17 cellular contexts compared by ENCODE assay signal in genomic region chr5:108617467-108618435, GRCh38.
"Had no signal": no experiment of that assay in that cellular context is flagged by ENCODE, and none has a peak within 500 bp of the region (broad histone marks: within the 10 kb centered on the region; RNA-seq: fewer than 3 reads in every experiment).

No MANE protein-coding gene starts in this region.

- H3K9ac ChIP-seq: parathyroid adenoma had no signal

- H3K36me3 ChIP-seq: ascending aorta, breast epithelium, heart right ventricle, spleen, thoracic aorta, upper lobe of right lung had no signal

- H3K9me3 Mint-ChIP-seq: activated naive CD4-positive, alpha-beta T cell treated with anti-CD3 and anti-CD28 coated beads, Interleukin-2, amount 50 U/mL, for 24 hours had no signal

- H3K9me3 ChIP-seq: ascending aorta, thoracic aorta, upper lobe of right lung had no signal

- H3K4me3 ChIP-seq: ascending aorta, breast epithelium, coronary artery, heart right ventricle, spleen, thoracic aorta, upper lobe of right lung had no signal

- H3K79me2 ChIP-seq: parathyroid adenoma had no signal

- H3K4me3 Mint-ChIP-seq: activated naive CD4-positive, alpha-beta T cell treated with anti-CD3 and anti-CD28 coated beads, Interleukin-2, amount 50 U/mL, for 24 hours; naive thymus-derived CD8-positive, alpha-beta T cell; stimulated activated naive B cell treated with anti-CD40 and anti-IgM and Interleukin-4, amounts not matched to agents 10 μg/mL and 1 μg/mL and 100 μg/mL, for 72 hours had no signal

- H2AFZ ChIP-seq: parathyroid adenoma had no signal

- H3K27ac ChIP-seq: ascending aorta, breast epithelium, coronary artery, heart right ventricle, parathyroid adenoma, spleen, thoracic aorta, upper lobe of right lung had no signal

- H3K27me3 ChIP-seq: ascending aorta, breast epithelium, upper lobe of right lung had no signal

- DNase-seq: activated CD8-positive, alpha-beta memory T cell treated with anti-CD3 and anti-CD28 coated beads for 24 hours; activated CD8-positive, alpha-beta memory T cell treated with anti-CD3 and anti-CD28 coated beads, Interleukin-2, amount 50 U/mL, for 48 hours; activated effector memory CD4-positive, alpha-beta T cell treated with anti-CD3 and anti-CD28 coated beads, Interleukin-2, amount 50 U/mL, for 16 hours; activated T-cell treated with anti-CD3 and anti-CD28 coated beads, Interleukin-2, amount 50 U/mL, for 48 hours; heart right ventricle; mesenchymal stem cell; naive thymus-derived CD8-positive, alpha-beta T cell; spleen; stimulated activated naive B cell treated with anti-CD40 and anti-IgM and Interleukin-4, amounts not matched to agents 10 μg/mL and 1 μg/mL and 100 μg/mL, for 72 hours; T1000; upper lobe of right lung had no signal

- H3K4me1 ChIP-seq: ascending aorta, breast epithelium, heart right ventricle, parathyroid adenoma, spleen, upper lobe of right lung had no signal

- H3K36me3 Mint-ChIP-seq: activated naive CD4-positive, alpha-beta T cell treated with anti-CD3 and anti-CD28 coated beads, Interleukin-2, amount 50 U/mL, for 24 hours; stimulated activated naive B cell treated with anti-CD40 and anti-IgM and Interleukin-4, amounts not matched to agents 10 μg/mL and 1 μg/mL and 100 μg/mL, for 72 hours had no signal

- H3K27ac Mint-ChIP-seq: activated naive CD4-positive, alpha-beta T cell treated with anti-CD3 and anti-CD28 coated beads, Interleukin-2, amount 50 U/mL, for 24 hours; naive thymus-derived CD8-positive, alpha-beta T cell; stimulated activated naive B cell treated with anti-CD40 and anti-IgM and Interleukin-4, amounts not matched to agents 10 μg/mL and 1 μg/mL and 100 μg/mL, for 72 hours had no signal

- H3K4me1 Mint-ChIP-seq: activated naive CD4-positive, alpha-beta T cell treated with anti-CD3 and anti-CD28 coated beads, Interleukin-2, amount 50 U/mL, for 24 hours; naive thymus-derived CD8-positive, alpha-beta T cell; stimulated activated naive B cell treated with anti-CD40 and anti-IgM and Interleukin-4, amounts not matched to agents 10 μg/mL and 1 μg/mL and 100 μg/mL, for 72 hours had no signal
